8 cellular contexts compared by ENCODE assay signal in the genomic region with DNA sequence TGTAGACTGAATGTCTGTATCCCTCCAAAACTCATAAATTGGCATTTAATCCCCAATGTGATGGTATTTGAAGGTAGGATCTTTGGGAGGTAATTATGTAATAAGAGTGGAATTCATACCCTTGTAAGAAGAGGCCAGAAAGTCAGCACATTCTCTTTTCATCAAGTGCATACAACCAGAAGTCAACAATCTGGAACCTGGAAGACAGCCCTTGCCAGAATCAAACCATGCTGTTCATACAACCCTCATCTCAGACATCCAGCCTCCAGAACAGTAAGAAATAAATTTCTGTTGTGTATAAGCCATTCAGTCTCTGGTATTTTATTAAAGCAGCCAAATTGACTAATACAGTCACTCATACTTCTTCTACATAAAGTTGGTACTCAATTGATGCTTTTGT.
"Had no signal": no experiment of that assay in that cellular context is flagged by ENCODE, and none has a peak within 500 bp of the region (broad histone marks: within the 10 kb centered on the region; RNA-seq: fewer than 3 reads in every experiment).

No MANE protein-coding gene starts in this region.

- DNase-seq: GM23248, GOT3, H7, HFFc6 had no signal

- H3K4me3 ChIP-seq: GM23248, HAP-1 had no signal

- H3K4me1 ChIP-seq: HAP-1 had no signal

- H3K4me3 Mint-ChIP-seq: HFFc6 had no signal

- H2AFZ ChIP-seq: GM23248 had no signal

- H3K9me3 ChIP-seq: HAP-1 had no signal

- H3K36me3 ChIP-seq: HAP-1 had no signal

- H3K9ac ChIP-seq: GM23248 had no signal

- H3K27ac ChIP-seq: GM23248, HL-60 had no signal

- FAIRE-seq: HepG2 had no signal

- ATAC-seq: HCT116, HepG2 had no signal

- H3K27ac Mint-ChIP-seq: HFFc6 had no signal
